ENCODE assay signal across 19 cellular contexts in the genomic region with DNA sequence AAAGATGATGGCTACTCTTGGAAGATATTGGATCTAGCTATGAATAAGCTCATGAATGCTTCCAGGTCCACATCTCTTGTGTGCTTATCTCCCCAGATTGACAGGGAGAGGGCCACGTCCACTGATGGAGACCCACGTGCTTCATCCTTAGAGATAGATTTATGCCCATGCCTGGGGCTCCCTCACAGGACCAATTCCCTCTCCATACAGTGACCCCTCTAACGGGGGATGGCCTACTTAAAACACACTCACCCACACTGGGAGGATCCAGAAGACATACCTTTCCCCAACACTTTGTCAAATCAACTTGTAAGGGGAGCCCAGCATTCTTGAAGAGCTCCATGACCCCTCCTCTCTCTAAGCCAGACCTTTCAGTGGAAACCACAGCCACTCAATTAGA.
DNase-seq lines count a peak whose midpoint lies in the region; ATAC-seq and TF ChIP-seq lines count a peak whose summit lies in the region.
"Had no signal": no experiment of that assay in that cellular context is flagged by ENCODE, and none has a peak within 500 bp of the region (broad histone marks: within the 10 kb centered on the region; RNA-seq: fewer than 3 reads in every experiment).

No MANE protein-coding gene starts in this region.

- H3K79me1 ChIP-seq in IMR-90 (ENCODE audit: low read depth in 1 of 2, low read length in 2 of 2) = no peaks in the 10 kb centered on the region

- 100% methylated on average over 3 of the region's 3 CpGs; no CpG with 5 or more reads in 1 of the 2 experiments for WGBS in IMR-90 (ENCODE audit: extremely low coverage in 2 of 2, insufficient read length in 1 of 2), 2 experiments
- WGBS in endodermal cell (ENCODE audit: insufficient coverage in 1 of 2, insufficient read length in 1 of 2), 2 experiments = 83 to 94% methylated on average over 1 to 3 of the region's 3 CpGs
- 94 to 95% methylated on average over 3 of the region's 3 CpGs for WGBS in lung, 2 donors
- WGBS in transverse colon (ENCODE audit: low coverage in 1 of 2), 2 donors = 64% methylated on average over 3 of the region's 3 CpGs; no CpG with 5 or more reads in 1 of the 2 donors

- no peak overlapping the region; the same call in 1 of the 2 replicates for H2AK5ac ChIP-seq in IMR-90 (ENCODE audit: low read depth, low read length)

- H4K5ac ChIP-seq in IMR-90 (ENCODE audit: low read depth, low read length) = no peak overlapping the region

- H3K27ac ChIP-seq in IMR-90 (ENCODE audit: insufficient read depth, low read length) = no peak overlapping the region
- no peak overlapping the region for H3K27ac ChIP-seq in endodermal cell (ENCODE audit: low read depth, low read length)
- H3K27ac ChIP-seq in lung (ENCODE audit: low read depth in 1 of 2, low read length in 1 of 2) = no peak overlapping the region
- H3K27ac ChIP-seq in vagina = no peak overlapping the region
- no peak overlapping the region for H3K27ac ChIP-seq in transverse colon
- H3K27ac ChIP-seq in Karpas-422 (ENCODE audit: low read length) = no peak overlapping the region
- H3K27ac ChIP-seq: 22Rv1, A549, C4-2B had no signal

- H3K9me1 ChIP-seq in IMR-90 (ENCODE audit: insufficient read depth, low read length) = no peaks in the 10 kb centered on the region

- H3K4me3 Mint-ChIP-seq in endodermal cell = no peak overlapping the region
- H3K4me3 Mint-ChIP-seq: B cell; CD4-positive, alpha-beta T cell; CD8-positive, alpha-beta T cell had no signal

- no peak for DNase-seq in IMR-90
- peak; percentile 7 for DNase-seq in endodermal cell
- peak; percentile 18 for DNase-seq in lung (ENCODE audit: low spot score)
- DNase-seq in vagina (ENCODE audit: extremely low spot score in 2 of 2) = peak; percentile 27 to 52
- no peak for DNase-seq in transverse colon
- DNase-seq in Karpas-422 = no peak
- no peak for DNase-seq in occipital lobe (lab: John Stamatoyannopoulos, UW)
- DNase-seq: AML-193; Caco-2; Calu3; CD4-positive, alpha-beta T cell; CD8-positive, alpha-beta T cell; DMS79 treated with DMSO at 0.1 percent for 48 hours; GF-D8 had no signal

- POLR2A ChIA-PET in IMR-90 (lab: Charles Lee; ENCODE audit: unreplicated experiment) = no interaction called here

- H3K27me3 ChIP-seq in IMR-90 (ENCODE audit: control insufficient read depth, insufficient read depth, low read length) (no peaks in the 10 kb centered on the region), endodermal cell (ENCODE audit: control insufficient read depth, insufficient read depth, low read length, poor library complexity, severe bottlenecking) (no peaks in the 10 kb centered on the region), lung (ENCODE audit: control insufficient read depth, insufficient read depth) (no peaks in the 10 kb centered on the region), vagina (no peaks in the 10 kb centered on the region), transverse colon (no peaks in the 10 kb centered on the region), Karpas-422 (ENCODE audit: low read length) (no peaks in the 10 kb centered on the region)
- H3K27me3 ChIP-seq: BLaER1 treated with 17β-estradiol and CSF1 and Interleukin-3, amounts not matched to agents 10 nM and 100 nM had no signal

- intact Hi-C loops in IMR-90 (cut with micrococcal nuclease) = no loop called here
- intact Hi-C loops in vagina (cut with DNase I) = no loop called here
- intact Hi-C loops in transverse colon (cut with DNase I; ENCODE audit: low total_unique reads) = no loop called here

- H2BK5ac ChIP-seq in IMR-90 (ENCODE audit: low read depth, low read length, poor library complexity, severe bottlenecking) = no peak overlapping the region

- dilution Hi-C loops in IMR-90 (cut with HindIII; ENCODE audit: low sequenced_read_pairs, unreplicated experiment) = no loop called here

- no peak for TF ChIP-seq EP300 in transverse colon (IDR thresholded peaks at IDR 0.05; ENCODE audit: low read depth)

- H3K4me1 Mint-ChIP-seq in endodermal cell = peaks cover 14% of the 10 kb centered on the region
- H3K4me1 Mint-ChIP-seq: B cell had no signal

- H3K9me3 ChIP-seq in IMR-90 (ENCODE audit: control insufficient read depth, insufficient read depth, low read length) (no peaks in the 10 kb centered on the region), endodermal cell (ENCODE audit: control insufficient read depth, low read length) (no peaks in the 10 kb centered on the region), lung (ENCODE audit: control insufficient read depth in 2 of 2, insufficient read depth in 1 of 2, low read length in 1 of 2) (no peaks in the 10 kb centered on the region), vagina (no peaks in the 10 kb centered on the region), transverse colon (no peaks in the 10 kb centered on the region), Karpas-422 (ENCODE audit: low read length) (no peaks in the 10 kb centered on the region)
- H3K9me3 ChIP-seq: A549; BLaER1 treated with 17β-estradiol and CSF1 and Interleukin-3, amounts not matched to agents 10 nM and 100 nM; Caco-2 had no signal

- TF ChIP-seq RAD21 in IMR-90 (IDR thresholded peaks at IDR 0.05; ENCODE audit: low read length) = no peak

- H2AFZ ChIP-seq in IMR-90 (replicated peaks; ENCODE audit: low read length, poor library complexity) = no peak overlapping the region
- H2AFZ ChIP-seq in Karpas-422 (ENCODE audit: low read length) = no peak overlapping the region

- no peak overlapping the region for H3K56ac ChIP-seq in IMR-90 (ENCODE audit: extremely low read depth, insufficient read depth, low read length)

- H3K9me2 ChIP-seq in Karpas-422 (replicated peaks; ENCODE audit: insufficient read depth, low read length) = no peaks in the 10 kb centered on the region

- H3K27me3 Mint-ChIP-seq in endodermal cell (ENCODE audit: insufficient read depth) = no peaks in the 10 kb centered on the region

- H3K27ac Mint-ChIP-seq in endodermal cell = no peak overlapping the region
- H3K27ac Mint-ChIP-seq: B cell; CD4-positive, alpha-beta T cell; CD8-positive, alpha-beta T cell had no signal

- peak overlapping the region; percentile 13; the same call in 1 of the 2 replicates for H3K4ac ChIP-seq in IMR-90 (ENCODE audit: low read depth, low read length)

- no peaks in the 10 kb centered on the region for H3K79me2 ChIP-seq in Karpas-422 (ENCODE audit: low read length)

- no peak overlapping the region for H2BK120ac ChIP-seq in IMR-90 (ENCODE audit: low read depth, low read length)

- H2BK15ac ChIP-seq in IMR-90 (ENCODE audit: low read depth, low read length) = no peak overlapping the region

- H2BK20ac ChIP-seq in IMR-90 (ENCODE audit: low read depth, low read length) = peak overlapping the region; percentile 37; the same call in 1 of the 2 replicates

- H2AK9ac ChIP-seq in IMR-90 (replicated peaks; ENCODE audit: low read depth, low read length, poor library complexity) = no peak overlapping the region

- H3K36me3 ChIP-seq in IMR-90 (ENCODE audit: control insufficient read depth, insufficient read depth, low read length) (no peaks in the 10 kb centered on the region), endodermal cell (ENCODE audit: control insufficient read depth, insufficient read depth, low read length) (no peaks in the 10 kb centered on the region), lung (ENCODE audit: control insufficient read depth in 2 of 2, insufficient read depth in 2 of 2, low read length in 2 of 2) (no peaks in the 10 kb centered on the region), vagina (no peaks in the 10 kb centered on the region), transverse colon (no peaks in the 10 kb centered on the region), Karpas-422 (ENCODE audit: insufficient read depth, low read length) (no peaks in the 10 kb centered on the region)
- H3K36me3 ChIP-seq: BLaER1 treated with 17β-estradiol and CSF1 and Interleukin-3, amounts not matched to agents 10 nM and 100 nM had no signal

- no peak overlapping the region for H3K9ac ChIP-seq in IMR-90 (ENCODE audit: low read depth, low read length)
- H3K9ac ChIP-seq in endodermal cell (ENCODE audit: extremely low read depth, low read length, poor library complexity, severe bottlenecking) = no peak overlapping the region
- no peak overlapping the region for H3K9ac ChIP-seq in Karpas-422 (ENCODE audit: low read length)
- H3K9ac ChIP-seq: BLaER1 treated with 17β-estradiol and CSF1 and Interleukin-3, amounts not matched to agents 10 nM and 100 nM had no signal

- no TSS peak for BruUV-seq in IMR-90 (replicated peaks; lab: Mats Ljungman, UMichigan)

- no peak overlapping the region for H3K4me3 ChIP-seq in IMR-90 (ENCODE audit: insufficient read depth, low read depth, low read length)
- no peak overlapping the region for H3K4me3 ChIP-seq in endodermal cell (ENCODE audit: low read length)
- H3K4me3 ChIP-seq in lung = no peak overlapping the region
- H3K4me3 ChIP-seq in vagina = no peak overlapping the region
- H3K4me3 ChIP-seq in transverse colon = no peak overlapping the region
- no peak overlapping the region for H3K4me3 ChIP-seq in Karpas-422 (ENCODE audit: low read length)
- H3K4me3 ChIP-seq: A549; BLaER1 treated with 17β-estradiol and CSF1 and Interleukin-3, amounts not matched to agents 10 nM and 100 nM had no signal

- no peak overlapping the region for H3K23ac ChIP-seq in IMR-90 (ENCODE audit: low read depth, low read length)

- in situ Hi-C loops in IMR-90 (cut with MboI; ENCODE audit: low sequenced_read_pairs) = no loop called here
- in situ Hi-C loops in transverse colon (cut with MboI; ENCODE audit: low pct_ligation_motif_present in 1 of 4, low pct_unique_long_range_greater_than_20kb in 1 of 4, low sequenced_read_pairs in 3 of 4) = no loop called here

- TF ChIP-seq POLR2A in IMR-90 (IDR thresholded peaks at IDR 0.05; ENCODE audit: low read depth, low read length) (no peak), vagina (IDR thresholded peaks at IDR 0.05) (no peak), transverse colon (IDR thresholded peaks at IDR 0.05) (no peak)

- no peak overlapping the region for H3K18ac ChIP-seq in IMR-90 (ENCODE audit: low read depth, low read length)

- H4K20me1 ChIP-seq in IMR-90 (ENCODE audit: insufficient read depth, low read length) (no peaks in the 10 kb centered on the region), Karpas-422 (ENCODE audit: insufficient read depth, low read depth, low read length) (no peaks in the 10 kb centered on the region)
- H4K20me1 ChIP-seq: BLaER1 treated with 17β-estradiol and CSF1 and Interleukin-3, amounts not matched to agents 10 nM and 100 nM had no signal

- no peak for ATAC-seq in IMR-90 (ENCODE audit: low read depth)
- no peak for ATAC-seq in lung (ENCODE audit: insufficient read depth, low FRiP score)
- ATAC-seq: A549; CD8-positive, alpha-beta T cell had no signal

- no peaks in the 10 kb centered on the region for H3K4me1 ChIP-seq in IMR-90 (ENCODE audit: control insufficient read depth, insufficient read depth, low read length)
- H3K4me1 ChIP-seq in endodermal cell (ENCODE audit: control insufficient read depth, insufficient read depth, low read length) = no peaks in the 10 kb centered on the region
- H3K4me1 ChIP-seq in lung (ENCODE audit: control insufficient read depth in 2 of 2, insufficient read depth in 2 of 2, low read length in 2 of 2) = no peaks in the 10 kb centered on the region
- no peaks in the 10 kb centered on the region for H3K4me1 ChIP-seq in vagina
- H3K4me1 ChIP-seq in transverse colon = no peaks in the 10 kb centered on the region
- no peaks in the 10 kb centered on the region for H3K4me1 ChIP-seq in Karpas-422 (ENCODE audit: low read length)
- H3K4me1 ChIP-seq: A549, Caco-2 had no signal

- H3K4me2 ChIP-seq in IMR-90 (ENCODE audit: low read depth, low read length) = no peak overlapping the region
- H3K4me2 ChIP-seq in Karpas-422 (ENCODE audit: low read depth, low read length, poor library complexity, severe bottlenecking) = no peak overlapping the region
- H3K4me2 ChIP-seq: A549; BLaER1 treated with 17β-estradiol and CSF1 and Interleukin-3, amounts not matched to agents 10 nM and 100 nM had no signal

- no peaks in the 10 kb centered on the region for H3K36me3 Mint-ChIP-seq in endodermal cell (ENCODE audit: low read depth)
- H3K36me3 Mint-ChIP-seq: CD8-positive, alpha-beta T cell had no signal

- CTCF ChIA-PET in IMR-90 (lab: Yijun Ruan, JAX) = no interaction called here

- no peak overlapping the region for H3K14ac ChIP-seq in IMR-90 (replicated peaks; ENCODE audit: low read depth, low read length)

- no peak overlapping the region; the same call in 1 of the 2 replicates for H4K91ac ChIP-seq in IMR-90 (ENCODE audit: insufficient read depth, low read depth, low read length)

- H4K8ac ChIP-seq in IMR-90 (ENCODE audit: low read depth in 2 of 2, low read length in 2 of 2) = no peak overlapping the region

- TF ChIP-seq CTCF in IMR-90 (conservative IDR thresholded peaks at IDR 0.05; ENCODE audit: low read depth, low read length) (no peak), endodermal cell (conservative IDR thresholded peaks at IDR 0.05) (no peak), lung (IDR thresholded peaks at IDR 0.05; ENCODE audit: control extremely low read depth, extremely low read depth) (no peak), vagina (IDR thresholded peaks at IDR 0.05) (no peak), transverse colon (IDR thresholded peaks at IDR 0.05) (no peak)

- H3K9me3 Mint-ChIP-seq in endodermal cell = no peaks in the 10 kb centered on the region
- H3K9me3 Mint-ChIP-seq: CD4-positive, alpha-beta T cell; CD8-positive, alpha-beta T cell had no signal

Comparison
In these comparisons a context has a peak if more than half of its experiments do, and no peak if none do; other contexts are left out.
1. DNase-seq: peak in endodermal cell (single experiment), lung (single experiment) and vagina (2 of 2); none in IMR-90 (single experiment), transverse colon (single experiment), Karpas-422 (single experiment) and occipital lobe (single experiment).